8 cellular contexts compared by ENCODE assay signal in the genomic region with DNA sequence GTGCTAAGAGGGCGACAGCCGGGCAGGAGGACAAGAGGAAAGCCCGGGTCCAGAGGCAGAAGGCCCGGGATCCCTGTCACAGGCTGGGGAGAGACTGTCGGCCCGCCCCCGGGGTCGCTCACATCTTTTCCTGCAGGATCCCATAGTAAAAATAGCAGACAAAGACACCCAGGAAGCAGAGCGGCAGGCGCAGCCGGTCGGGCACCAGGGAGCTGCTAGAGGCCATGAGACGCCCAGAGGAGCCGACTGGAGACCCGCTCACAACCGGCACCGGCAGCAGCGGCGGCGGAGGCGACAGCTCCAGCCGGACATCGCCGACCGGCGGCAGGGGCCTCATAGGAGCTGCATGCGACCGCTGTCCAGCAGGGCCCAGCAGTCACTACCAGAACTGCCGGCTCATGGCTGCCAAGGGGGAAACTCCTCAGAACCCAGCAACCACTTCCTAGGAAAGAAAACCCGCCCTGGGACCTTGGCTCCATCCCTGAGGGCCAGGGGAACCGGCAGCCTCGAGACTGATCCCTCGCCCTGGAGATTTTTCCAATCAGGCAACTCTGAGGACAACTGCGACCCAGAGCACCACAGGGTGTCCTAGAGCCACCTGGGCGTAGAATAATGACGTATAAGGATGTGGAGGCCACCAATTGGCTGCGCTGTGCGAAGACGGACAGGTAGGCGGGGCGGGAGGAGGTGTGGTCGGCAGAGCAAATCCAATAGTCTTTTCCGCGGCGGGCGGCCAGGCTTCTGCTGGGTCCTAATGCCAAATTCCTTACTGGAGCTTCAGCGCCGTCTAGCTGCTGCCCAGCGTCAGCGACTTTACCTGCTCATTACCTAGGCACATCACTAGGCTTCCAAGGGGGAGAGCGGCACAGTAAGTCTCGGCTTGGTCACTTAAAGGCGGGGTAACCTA. TPM values are rescaled to one million over a fixed set of nuclear protein-coding genes. Genes with fewer than 3 reads are reported as not detected.
A peak's percentile ranks its signal among the peaks of the same experiment; 100 is the strongest.
DNase-seq lines count a peak whose midpoint lies in the region; ATAC-seq and TF ChIP-seq lines count a peak whose summit lies in the region.

SLC35B1 (minus strand) TSS at position 357 of the 907 bp plus-strand sequence; CDS start at position 226, 131 bp downstream.

- H3K27me3 ChIP-seq in ovary (no peaks in the 10 kb centered on the region), tibial artery (no peaks in the 10 kb centered on the region)

- intact Hi-C loops in ovary (cut with DNase I), result loop anchor here in 3 of 4 donors (5.0 to 10.0 kb wide), 3 partner anchors 74 to 277 kb away; no protein-coding TSS in a partner anchor
- intact Hi-C loops in tibial artery (cut with DNase I; ENCODE audit: low total_unique reads), result loop anchor here (5.0 to 10.0 kb wide), 2 partner anchors 69 to 203 kb away; no protein-coding TSS in a partner anchor

- TF ChIP-seq POLR2A in GM10847 (IDR thresholded peaks at IDR 0.05; ENCODE audit: extremely low read depth, insufficient read length) (peak; percentile 69), ovary (IDR thresholded peaks at IDR 0.05) (peak; percentile 33)

- DNase-seq in NCI-H1092 treated with DMSO at 0.1 percent for 48 hours (lab: John Stamatoyannopoulos, UW) (peak; percentile 98), SKM-1 treated with dmso at 0.1 percent for 144 hours (lab: John Stamatoyannopoulos, UW; ENCODE audit: unreplicated experiment) (peak; percentile 99), glutamatergic neuron (peak; percentile 98), ovary (peak; percentile 98 to 99 (median 99)), tibial artery (peak; percentile 99)
- peak; percentile 99 for DNase-seq in activated naive CD8-positive, alpha-beta T cell treated with anti-CD3 and anti-CD28 coated beads for 36 hours

- H3K36me3 Mint-ChIP-seq in activated naive CD8-positive, alpha-beta T cell treated with anti-CD3 and anti-CD28 coated beads for 36 hours, result peaks cover 5% of the 10 kb centered on the region
- H3K36me3 Mint-ChIP-seq in glutamatergic neuron (ENCODE audit: unreplicated experiment), result peaks cover 5% of the 10 kb centered on the region

- H3K27ac ChIP-seq in ovary, result peak within 1 kb of the TSS; percentile 85 to 91
- peak within 1 kb of the TSS; percentile 80 to 90 for H3K27ac ChIP-seq in tibial artery

- no peaks in the 10 kb centered on the region for H3K36me3 ChIP-seq in ovary
- H3K36me3 ChIP-seq in tibial artery, result peaks cover 31 to 56% (median 41%) of the 10 kb centered on the region in 3 donors

- peak within 1 kb of the TSS; percentile 96 for H3K4me3 Mint-ChIP-seq in activated naive CD8-positive, alpha-beta T cell treated with anti-CD3 and anti-CD28 coated beads for 36 hours
- H3K4me3 Mint-ChIP-seq in glutamatergic neuron (ENCODE audit: unreplicated experiment), result peak within 1 kb of the TSS; percentile 89

- H3K27ac Mint-ChIP-seq in activated naive CD8-positive, alpha-beta T cell treated with anti-CD3 and anti-CD28 coated beads for 36 hours, result peak within 1 kb of the TSS; percentile 98
- peak within 1 kb of the TSS; percentile 98 for H3K27ac Mint-ChIP-seq in glutamatergic neuron (ENCODE audit: unreplicated experiment)

- H3K9me3 Mint-ChIP-seq in activated naive CD8-positive, alpha-beta T cell treated with anti-CD3 and anti-CD28 coated beads for 36 hours, result no peaks in the 10 kb centered on the region
- peaks cover 5% of the 10 kb centered on the region for H3K9me3 Mint-ChIP-seq in glutamatergic neuron (ENCODE audit: unreplicated experiment)

- peaks cover 36% of the 10 kb centered on the region for H3K4me1 Mint-ChIP-seq in activated naive CD8-positive, alpha-beta T cell treated with anti-CD3 and anti-CD28 coated beads for 36 hours
- peaks cover 28% of the 10 kb centered on the region for H3K4me1 Mint-ChIP-seq in glutamatergic neuron (ENCODE audit: low read depth, unreplicated experiment)

- H3K4me3 ChIP-seq in ovary (peak within 1 kb of the TSS; percentile 87), tibial artery (peak within 1 kb of the TSS; percentile 75 to 89)

- peak; percentile 83 for ATAC-seq in HG02610 (IDR thresholded peaks at IDR 0.05; ENCODE audit: unreplicated experiment)

- H3K4me1 ChIP-seq in ovary (ENCODE audit: insufficient read depth) (peaks cover 3% of the 10 kb centered on the region), tibial artery (peaks cover 0 to 32% (median 18%) of the 10 kb centered on the region in 4 donors)

- WGBS in ovary, 3 donors, result 1% methylated on average over 47 to 53 of the region's 53 CpGs

- H3K9me3 ChIP-seq in ovary (no peaks in the 10 kb centered on the region), tibial artery (no peaks in the 10 kb centered on the region)

- TF ChIP-seq CTCF in glutamatergic neuron (IDR thresholded peaks at IDR 0.05; ENCODE audit: partially characterized antibody, unreplicated experiment) (no peak), ovary (IDR thresholded peaks at IDR 0.05) (peak; percentile 53 to 60 (median 56)), tibial artery (IDR thresholded peaks at IDR 0.05) (peak; percentile 51 to 60)

- no peak for TF ChIP-seq EP300 in ovary (IDR thresholded peaks at IDR 0.05)

- H3K27me3 Mint-ChIP-seq in activated naive CD8-positive, alpha-beta T cell treated with anti-CD3 and anti-CD28 coated beads for 36 hours, result no peaks in the 10 kb centered on the region
- H3K27me3 Mint-ChIP-seq in glutamatergic neuron (ENCODE audit: unreplicated experiment), result no peaks in the 10 kb centered on the region

RNA-seq across cellular contexts. Expression of gene SLC35B1, which starts in this region (rescaled TPM):
- 10 to 100 TPM; 58.6 to 63.8 TPM for total RNA-seq in activated naive CD8-positive, alpha-beta T cell treated with anti-CD3 and anti-CD28 coated beads for 36 hours
- total RNA-seq in glutamatergic neuron (ENCODE audit: unreplicated experiment) (123 TPM), ovary (10 to 100 TPM; 22.9 to 53.3 (median 28.8) TPM)
- 10 to 100 TPM; 20.9 to 41.0 TPM for polyA plus RNA-seq in ovary

Comparison
In these comparisons a context has a peak if more than half of its experiments do, and no peak if none do; other contexts are left out.
1. Peak in every context shown above with its lines: DNase-seq, ATAC-seq, H3K4me3 ChIP-seq and H3K27ac ChIP-seq.